Comparison of ENCODE assay signal across 15 cellular contexts in genomic region chr14:89302396-89302950, GRCh38.
DNase-seq lines count a peak whose midpoint lies in the region; ATAC-seq lines count a peak whose summit lies in the region.
"Had no signal": no experiment of that assay in that cellular context is flagged by ENCODE, and none has a peak within 500 bp of the region (broad histone marks: within the 10 kb centered on the region; RNA-seq: fewer than 3 reads in every experiment).

No MANE protein-coding gene starts in this region.

- H3K27ac Mint-ChIP-seq in activated CD4-positive, alpha-beta T cell treated with anti-CD3 and anti-CD28 coated beads for 36 hours, result peak overlapping the region; percentile 42
- H3K27ac Mint-ChIP-seq in activated T-helper 17 cell treated with anti-CD3 and anti-CD28 coated beads, Interleukin-2, amount 50 U/mL, for 72 hours, result peak overlapping the region; percentile 35
- H3K27ac Mint-ChIP-seq in stimulated activated naive B cell treated with anti-CD40 and anti-IgM and Interleukin-4, amounts not matched to agents 10 μg/mL and 1 μg/mL and 100 μg/mL, for 72 hours, result peak overlapping the region; percentile 99

- intact Hi-C loops in activated CD4-positive, alpha-beta T cell treated with anti-CD3 and anti-CD28 coated beads for 36 hours (cut with DNase I, micrococcal nuclease), result loop anchor here in 1 of 2 experiments (10.0 kb wide), 1 partner anchor 258 kb away; no protein-coding TSS in a partner anchor

- peaks cover 39% of the 10 kb centered on the region for H3K36me3 Mint-ChIP-seq in activated CD4-positive, alpha-beta T cell treated with anti-CD3 and anti-CD28 coated beads for 36 hours (ENCODE audit: low read depth)
- H3K36me3 Mint-ChIP-seq in activated T-helper 17 cell treated with anti-CD3 and anti-CD28 coated beads, Interleukin-2, amount 50 U/mL, for 72 hours (ENCODE audit: low read depth), result peaks cover 36% of the 10 kb centered on the region
- peaks cover 43 to 61% of the 10 kb centered on the region in 2 donors for H3K36me3 Mint-ChIP-seq in stimulated activated naive B cell treated with anti-CD40 and anti-IgM and Interleukin-4, amounts not matched to agents 10 μg/mL and 1 μg/mL and 100 μg/mL, for 72 hours

- peaks cover 3% of the 10 kb centered on the region for H3K9me3 Mint-ChIP-seq in activated CD4-positive, alpha-beta T cell treated with anti-CD3 and anti-CD28 coated beads for 36 hours (ENCODE audit: low read depth)
- no peaks in the 10 kb centered on the region for H3K9me3 Mint-ChIP-seq in activated T-helper 17 cell treated with anti-CD3 and anti-CD28 coated beads, Interleukin-2, amount 50 U/mL, for 72 hours
- peaks cover 5 to 6% of the 10 kb centered on the region in 2 donors for H3K9me3 Mint-ChIP-seq in stimulated activated naive B cell treated with anti-CD40 and anti-IgM and Interleukin-4, amounts not matched to agents 10 μg/mL and 1 μg/mL and 100 μg/mL, for 72 hours

- ATAC-seq in activated CD4-positive, alpha-beta T cell treated with anti-CD3 and anti-CD28 coated beads for 36 hours, result no peak
- peak; percentile 35 for ATAC-seq in activated T-helper 17 cell treated with anti-CD3 and anti-CD28 coated beads, Interleukin-2, amount 50 U/mL, for 72 hours (replicated peaks)
- ATAC-seq in stimulated activated naive B cell treated with anti-CD40 and anti-IgM and Interleukin-4, amounts not matched to agents 10 μg/mL and 1 μg/mL and 100 μg/mL, for 72 hours (replicated peaks), result peak in 1 of 2 donors; percentile 41
- no peak for ATAC-seq in GM19395 (IDR thresholded peaks at IDR 0.05; ENCODE audit: unreplicated experiment)
- no peak for ATAC-seq in HG03159 (IDR thresholded peaks at IDR 0.05; ENCODE audit: unreplicated experiment)
- ATAC-seq: esophagus mucosa had no signal

- H3K27me3 Mint-ChIP-seq in activated CD4-positive, alpha-beta T cell treated with anti-CD3 and anti-CD28 coated beads for 36 hours, result no peaks in the 10 kb centered on the region
- no peaks in the 10 kb centered on the region for H3K27me3 Mint-ChIP-seq in activated T-helper 17 cell treated with anti-CD3 and anti-CD28 coated beads, Interleukin-2, amount 50 U/mL, for 72 hours
- H3K27me3 Mint-ChIP-seq in stimulated activated naive B cell treated with anti-CD40 and anti-IgM and Interleukin-4, amounts not matched to agents 10 μg/mL and 1 μg/mL and 100 μg/mL, for 72 hours, result no peaks in the 10 kb centered on the region

- H3K4me1 Mint-ChIP-seq in activated CD4-positive, alpha-beta T cell treated with anti-CD3 and anti-CD28 coated beads for 36 hours, result peaks cover 58% of the 10 kb centered on the region
- H3K4me1 Mint-ChIP-seq in activated T-helper 17 cell treated with anti-CD3 and anti-CD28 coated beads, Interleukin-2, amount 50 U/mL, for 72 hours, result peaks cover 42% of the 10 kb centered on the region
- H3K4me1 Mint-ChIP-seq in stimulated activated naive B cell treated with anti-CD40 and anti-IgM and Interleukin-4, amounts not matched to agents 10 μg/mL and 1 μg/mL and 100 μg/mL, for 72 hours, result peaks cover 47 to 66% of the 10 kb centered on the region in 2 donors

- H3K4me3 Mint-ChIP-seq in activated CD4-positive, alpha-beta T cell treated with anti-CD3 and anti-CD28 coated beads for 36 hours, result no peak overlapping the region
- H3K4me3 Mint-ChIP-seq in activated T-helper 17 cell treated with anti-CD3 and anti-CD28 coated beads, Interleukin-2, amount 50 U/mL, for 72 hours, result no peak overlapping the region
- peak overlapping the region; percentile 92 to 94 for H3K4me3 Mint-ChIP-seq in stimulated activated naive B cell treated with anti-CD40 and anti-IgM and Interleukin-4, amounts not matched to agents 10 μg/mL and 1 μg/mL and 100 μg/mL, for 72 hours

- no peak for DNase-seq in activated CD4-positive, alpha-beta T cell treated with anti-CD3 and anti-CD28 coated beads for 36 hours
- DNase-seq in activated CD4-positive, alpha-beta T cell treated with anti-CD3 and anti-CD28 coated beads, Interleukin-2, amount 50 U/mL, for 48 hours, result no peak
- DNase-seq in stimulated activated naive B cell treated with anti-CD40 and anti-IgM and Interleukin-4, amounts not matched to agents 10 μg/mL and 1 μg/mL and 100 μg/mL, for 72 hours, result no peak
- DNase-seq in HuH-7.5 (ENCODE audit: low spot score), result no peak
- DNase-seq: aorta; EL; Kasumi-1; kidney glomerular epithelial cell; SJCRH30; stimulated activated CD4-positive, alpha-beta T cell treated with anti-CD3 and anti-CD28 coated beads, Interleukin-12 subunit alpha, Interleukin-12 subunit beta, amount 100 ng/mL, for 4 hours had no signal

- H3K27ac ChIP-seq in layer of hippocampus (ENCODE audit: low read depth, low read length), result peak overlapping the region; percentile 38

- CTCF ChIA-PET in activated CD4-positive, alpha-beta T cell treated with anti-CD3 and anti-CD28 coated beads for 36 hours (lab: Charles Lee), result no interaction called here

- POLR2A ChIA-PET in activated CD4-positive, alpha-beta T cell treated with anti-CD3 and anti-CD28 coated beads for 36 hours (lab: Charles Lee), result no interaction called here

- no peaks in the 10 kb centered on the region for H3K27me3 ChIP-seq in layer of hippocampus (ENCODE audit: control insufficient read depth, insufficient read depth, low read length)
- H3K27me3 ChIP-seq: SJCRH30 had no signal

Comparison
In these comparisons a context has a peak if more than half of its experiments do, and no peak if none do; other contexts are left out.
1. H3K27ac Mint-ChIP-seq: peak in every context shown above with its lines; median percentile 99 in stimulated activated naive B cell treated with anti-CD40 and anti-IgM and Interleukin-4, amounts not matched to agents 10 μg/mL and 1 μg/mL and 100 μg/mL, for 72 hours; 42 in activated CD4-positive, alpha-beta T cell treated with anti-CD3 and anti-CD28 coated beads for 36 hours; 35 in activated T-helper 17 cell treated with anti-CD3 and anti-CD28 coated beads, Interleukin-2, amount 50 U/mL, for 72 hours.
2. H3K4me3 Mint-ChIP-seq: peak in stimulated activated naive B cell treated with anti-CD40 and anti-IgM and Interleukin-4, amounts not matched to agents 10 μg/mL and 1 μg/mL and 100 μg/mL, for 72 hours (2 of 2); none in activated CD4-positive, alpha-beta T cell treated with anti-CD3 and anti-CD28 coated beads for 36 hours (single experiment) and activated T-helper 17 cell treated with anti-CD3 and anti-CD28 coated beads, Interleukin-2, amount 50 U/mL, for 72 hours (single experiment).